Comparison of ENCODE assay signal across 21 cellular contexts in genomic region chr17:31115168-31115567, GRCh38.
"Had no signal": no experiment of that assay in that cellular context is flagged by ENCODE, and none has a peak within 500 bp of the region (broad histone marks: within the 10 kb centered on the region; RNA-seq: fewer than 3 reads in every experiment).

No MANE protein-coding gene starts in this region.

- H3K36me3 Mint-ChIP-seq: WTC11 had no signal

- H3K27ac ChIP-seq: gastroesophageal sphincter, neutrophil, pancreas, sigmoid colon, thoracic aorta had no signal

- DNase-seq: activated CD4-positive, alpha-beta memory T cell treated with anti-CD3 and anti-CD28 coated beads for 36 hours; activated CD4-positive, alpha-beta T cell treated with anti-CD3 and anti-CD28 coated beads for 4 hours; activated naive CD8-positive, alpha-beta T cell treated with anti-CD3 and anti-CD28 coated beads, Interleukin-2, amount 10 ng/mL, durations not matched to agents 7 days and 5 days; activated T-cell treated with anti-CD3 and anti-CD28 coated beads for 4 hours; amygdala; cerebellar nuclear complex; effector CD4-positive, alpha-beta T cell; mesendoderm; naive thymus-derived CD4-positive, alpha-beta T cell; pancreas; sigmoid colon; stimulated activated CD4-positive, alpha-beta T cell treated with anti-CD3 and anti-CD28 coated beads, Interleukin-4, amount 100 ng/mL, for 4 hours; stimulated activated naive B cell treated with anti-CD40 and anti-IgM and Interleukin-4, amounts not matched to agents 10 μg/mL and 1 μg/mL and 100 μg/mL, for 72 hours had no signal

- ATAC-seq: esophagus mucosa; gastroesophageal sphincter; naive thymus-derived CD4-positive, alpha-beta T cell; pancreas; WTC11 had no signal

- H3K27ac Mint-ChIP-seq: activated CD4-positive, alpha-beta memory T cell treated with anti-CD3 and anti-CD28 coated beads for 36 hours; activated naive CD8-positive, alpha-beta T cell treated with anti-CD3 and anti-CD28 coated beads, Interleukin-2, amount 10 ng/mL, durations not matched to agents 7 days and 5 days; naive thymus-derived CD4-positive, alpha-beta T cell; stimulated activated naive B cell treated with anti-CD40 and anti-IgM and Interleukin-4, amounts not matched to agents 10 μg/mL and 1 μg/mL and 100 μg/mL, for 72 hours; T-helper 2 cell treated with Interferon-gamma antibody and Interleukin-4, amounts not matched to agents 5 μg/mL and 100 μg/mL, for 36 hours; WTC11 had no signal

- H3K4me3 Mint-ChIP-seq: activated CD4-positive, alpha-beta memory T cell treated with anti-CD3 and anti-CD28 coated beads for 36 hours; activated naive CD8-positive, alpha-beta T cell treated with anti-CD3 and anti-CD28 coated beads, Interleukin-2, amount 10 ng/mL, durations not matched to agents 7 days and 5 days; naive thymus-derived CD4-positive, alpha-beta T cell; stimulated activated naive B cell treated with anti-CD40 and anti-IgM and Interleukin-4, amounts not matched to agents 10 μg/mL and 1 μg/mL and 100 μg/mL, for 72 hours; T-helper 2 cell treated with Interferon-gamma antibody and Interleukin-4, amounts not matched to agents 5 μg/mL and 100 μg/mL, for 36 hours; WTC11 had no signal

- H3K9me3 ChIP-seq: gastroesophageal sphincter, neutrophil, pancreas, sigmoid colon, thoracic aorta had no signal

- H3K27me3 ChIP-seq: gastroesophageal sphincter, neutrophil, pancreas, sigmoid colon had no signal

- FAIRE-seq: bronchial epithelial cell, pancreas, TTC549 had no signal

- H3K9me3 Mint-ChIP-seq: activated CD4-positive, alpha-beta memory T cell treated with anti-CD3 and anti-CD28 coated beads for 36 hours; activated naive CD8-positive, alpha-beta T cell treated with anti-CD3 and anti-CD28 coated beads, Interleukin-2, amount 10 ng/mL, durations not matched to agents 7 days and 5 days; stimulated activated naive B cell treated with anti-CD40 and anti-IgM and Interleukin-4, amounts not matched to agents 10 μg/mL and 1 μg/mL and 100 μg/mL, for 72 hours; T-helper 2 cell treated with Interferon-gamma antibody and Interleukin-4, amounts not matched to agents 5 μg/mL and 100 μg/mL, for 36 hours; WTC11 had no signal

- H3K36me3 ChIP-seq: gastroesophageal sphincter, neutrophil, pancreas, sigmoid colon, thoracic aorta had no signal

- H3K27me3 Mint-ChIP-seq: activated CD4-positive, alpha-beta memory T cell treated with anti-CD3 and anti-CD28 coated beads for 36 hours; activated naive CD8-positive, alpha-beta T cell treated with anti-CD3 and anti-CD28 coated beads, Interleukin-2, amount 10 ng/mL, durations not matched to agents 7 days and 5 days; naive thymus-derived CD4-positive, alpha-beta T cell; stimulated activated naive B cell treated with anti-CD40 and anti-IgM and Interleukin-4, amounts not matched to agents 10 μg/mL and 1 μg/mL and 100 μg/mL, for 72 hours had no signal

- H3K4me3 ChIP-seq: gastroesophageal sphincter, pancreas, sigmoid colon, thoracic aorta had no signal

- H3K4me1 Mint-ChIP-seq: activated naive CD8-positive, alpha-beta T cell treated with anti-CD3 and anti-CD28 coated beads, Interleukin-2, amount 10 ng/mL, durations not matched to agents 7 days and 5 days had no signal
